In genomic region chr10:17563452-17563851, GRCh38 we compare ENCODE assay signal across 35 cellular contexts.
"Had no signal": no experiment of that assay in that cellular context is flagged by ENCODE, and none has a peak within 500 bp of the region (broad histone marks: within the 10 kb centered on the region; RNA-seq: fewer than 3 reads in every experiment).

No MANE protein-coding gene starts in this region.

- H3K27me3 ChIP-seq: ascending aorta, cardiac muscle cell, Peyer's patch, SJSA1 had no signal

- H3K27ac Mint-ChIP-seq: activated CD4-positive, alpha-beta T cell treated with anti-CD3 and anti-CD28 coated beads, Interleukin-2, amount 10 ng/mL, durations not matched to agents 24 days and 14 days; activated CD8-positive, alpha-beta T cell treated with anti-CD3 and anti-CD28 coated beads for 36 hours; activated naive CD8-positive, alpha-beta T cell treated with anti-CD3 and anti-CD28 coated beads for 36 hours; activated T-cell treated with anti-CD3 and anti-CD28 coated beads, Interleukin-2, amount 50 U/mL, for 72 hours; activated T-helper 17 cell treated with anti-CD3 and anti-CD28 coated beads, Interleukin-2, amount 50 U/mL, for 72 hours had no signal

- DNase-seq: activated CD4-positive, alpha-beta T cell treated with anti-CD3 and anti-CD28 coated beads for 1 hour; activated CD4-positive, alpha-beta T cell treated with anti-CD3 and anti-CD28 coated beads, Interleukin-2, amount 10 ng/mL, durations not matched to agents 24 days and 14 days; activated CD4-positive, alpha-beta T cell treated with anti-CD3 and anti-CD28 coated beads, Interleukin-2, amount 50 U/mL, for 4 hours; activated CD4-positive, CD25-positive, alpha-beta regulatory T cell; activated CD8-positive, alpha-beta T cell treated with anti-CD3 and anti-CD28 coated beads for 36 hours; activated effector memory CD4-positive, alpha-beta T cell treated with anti-CD3 and anti-CD28 coated beads, Interleukin-2, amount 50 U/mL, for 16 hours; activated naive CD4-positive, alpha-beta T cell; activated naive CD4-positive, alpha-beta T cell treated with anti-CD3 and anti-CD28 coated beads, Interleukin-2, amount 50 U/mL, for 16 hours; activated naive CD8-positive, alpha-beta T cell treated with anti-CD3 and anti-CD28 coated beads for 36 hours; activated T-cell treated with anti-CD3 and anti-CD28 coated beads, Interleukin-2, amount 50 U/mL, for 1 hour; activated T-cell treated with anti-CD3 and anti-CD28 coated beads, Interleukin-2, amount 50 U/mL, for 72 hours; amniotic stem cell; NCI-H1048; NCI-H1105 treated with DMSO at 0.1 percent for 48 hours; NCI-H1436; NCI-H1694; NCI-H1930; NCI-H226; NCI-H524; NCI-H69; NCI-H82; PC-3; Peyer's patch; RPMI8226; SHP77 treated with DMSO at 0.1 percent for 48 hours; SW 1271; T-helper 1 cell; T-helper 2 cell; T-helper 9 cell; WERI-Rb-1 had no signal

- H3K9me3 ChIP-seq: ascending aorta, Peyer's patch, SJSA1 had no signal

- H3K9me3 Mint-ChIP-seq: activated CD4-positive, alpha-beta T cell treated with anti-CD3 and anti-CD28 coated beads, Interleukin-2, amount 10 ng/mL, durations not matched to agents 24 days and 14 days; activated CD8-positive, alpha-beta T cell treated with anti-CD3 and anti-CD28 coated beads for 36 hours; activated naive CD8-positive, alpha-beta T cell treated with anti-CD3 and anti-CD28 coated beads for 36 hours; activated T-cell treated with anti-CD3 and anti-CD28 coated beads, Interleukin-2, amount 50 U/mL, for 72 hours; activated T-helper 17 cell treated with anti-CD3 and anti-CD28 coated beads, Interleukin-2, amount 50 U/mL, for 72 hours; central memory CD8-positive, alpha-beta T cell had no signal

- H3K4me1 Mint-ChIP-seq: activated CD4-positive, alpha-beta T cell treated with anti-CD3 and anti-CD28 coated beads, Interleukin-2, amount 10 ng/mL, durations not matched to agents 24 days and 14 days; activated naive CD8-positive, alpha-beta T cell treated with anti-CD3 and anti-CD28 coated beads for 36 hours; activated T-helper 17 cell treated with anti-CD3 and anti-CD28 coated beads, Interleukin-2, amount 50 U/mL, for 72 hours; central memory CD8-positive, alpha-beta T cell had no signal

- H3K27me3 Mint-ChIP-seq: activated naive CD8-positive, alpha-beta T cell treated with anti-CD3 and anti-CD28 coated beads for 36 hours; activated T-helper 17 cell treated with anti-CD3 and anti-CD28 coated beads, Interleukin-2, amount 50 U/mL, for 72 hours; central memory CD8-positive, alpha-beta T cell had no signal

- H3K4me3 Mint-ChIP-seq: activated CD4-positive, alpha-beta T cell treated with anti-CD3 and anti-CD28 coated beads, Interleukin-2, amount 10 ng/mL, durations not matched to agents 24 days and 14 days; activated CD8-positive, alpha-beta T cell treated with anti-CD3 and anti-CD28 coated beads for 36 hours; activated naive CD8-positive, alpha-beta T cell treated with anti-CD3 and anti-CD28 coated beads for 36 hours; activated T-cell treated with anti-CD3 and anti-CD28 coated beads, Interleukin-2, amount 50 U/mL, for 72 hours; activated T-helper 17 cell treated with anti-CD3 and anti-CD28 coated beads, Interleukin-2, amount 50 U/mL, for 72 hours; central memory CD8-positive, alpha-beta T cell had no signal

- H3K36me3 Mint-ChIP-seq: activated naive CD8-positive, alpha-beta T cell treated with anti-CD3 and anti-CD28 coated beads for 36 hours had no signal

- H3K27ac ChIP-seq: ascending aorta, cardiac muscle cell, Peyer's patch, SJSA1, WERI-Rb-1 had no signal

- ATAC-seq: activated CD8-positive, alpha-beta T cell treated with anti-CD3 and anti-CD28 coated beads for 36 hours; activated T-cell treated with anti-CD3 and anti-CD28 coated beads, Interleukin-2, amount 50 U/mL, for 72 hours; activated T-helper 17 cell treated with anti-CD3 and anti-CD28 coated beads, Interleukin-2, amount 50 U/mL, for 72 hours; PC-3 had no signal

- H3K4me1 ChIP-seq: ascending aorta, Peyer's patch, SJSA1 had no signal

- H3K36me3 ChIP-seq: ascending aorta, cardiac muscle cell, Peyer's patch, SJSA1, WERI-Rb-1 had no signal

- H3K4me3 ChIP-seq: ascending aorta, cardiac muscle cell, Peyer's patch, SJSA1 had no signal
